In genomic region chr15:52558196-52558595, GRCh38 we compare ENCODE assay signal across 8 cellular contexts. TPM values are rescaled to one million over a fixed set of nuclear protein-coding genes. Genes with fewer than 3 reads are reported as not detected.
DNase-seq lines count a peak whose midpoint lies in the region; ATAC-seq and TF ChIP-seq lines count a peak whose summit lies in the region.

No MANE protein-coding gene starts in this region.

- peak overlapping the region; percentile 42 for H3K4me3 Mint-ChIP-seq in activated CD8-positive, alpha-beta memory T cell treated with anti-CD3 and anti-CD28 coated beads, Interleukin-2, amount 10 ng/mL, durations not matched to agents 7 days and 5 days
- peak overlapping the region in 2 of 5 donors; percentile 20 to 78 for H3K4me3 Mint-ChIP-seq in immature natural killer cell

- no peak overlapping the region for H3K4me3 ChIP-seq in upper lobe of right lung
- H3K4me3 ChIP-seq in PC-9: no peak overlapping the region

- H3K36me3 ChIP-seq in upper lobe of right lung (peaks cover 21% of the 10 kb centered on the region), PC-9 (ENCODE audit: low read depth) (0 out of 2 replicates have a peak, but pooled peaks cover 12% of the 10 kb centered on the region)

- DNase-seq in A172 (ENCODE audit: low spot score) (peak; percentile 40), immature natural killer cell (peak in 2 of 3 donors; percentile 14 to 50), upper lobe of right lung (no peak), PC-9 (no peak), NCI-H2081 treated with DMSO at 0.1 percent for 48 hours (lab: John Stamatoyannopoulos, UW) (no peak)
- peak; percentile 89 for DNase-seq in activated CD8-positive, alpha-beta memory T cell treated with anti-CD3 and anti-CD28 coated beads, Interleukin-2, amount 10 ng/mL, durations not matched to agents 7 days and 5 days

- H3K36me3 Mint-ChIP-seq in activated CD8-positive, alpha-beta memory T cell treated with anti-CD3 and anti-CD28 coated beads, Interleukin-2, amount 10 ng/mL, durations not matched to agents 7 days and 5 days: peaks cover 35% of the 10 kb centered on the region
- peaks cover 0 to 11% (median 7%) of the 10 kb centered on the region in 3 donors for H3K36me3 Mint-ChIP-seq in immature natural killer cell

- peaks cover 68% of the 10 kb centered on the region for H3K4me1 Mint-ChIP-seq in activated CD8-positive, alpha-beta memory T cell treated with anti-CD3 and anti-CD28 coated beads, Interleukin-2, amount 10 ng/mL, durations not matched to agents 7 days and 5 days
- peaks cover 37 to 82% of the 10 kb centered on the region in 2 donors for H3K4me1 Mint-ChIP-seq in immature natural killer cell

- H3K79me2 ChIP-seq in PC-9 (ENCODE audit: low read depth): peaks cover 73% of the 10 kb centered on the region

- H3K9me3 Mint-ChIP-seq in activated CD8-positive, alpha-beta memory T cell treated with anti-CD3 and anti-CD28 coated beads, Interleukin-2, amount 10 ng/mL, durations not matched to agents 7 days and 5 days (ENCODE audit: low read depth): no peaks in the 10 kb centered on the region
- H3K9me3 Mint-ChIP-seq in immature natural killer cell: no peaks in the 10 kb centered on the region

- CTCF ChIA-PET in activated CD8-positive, alpha-beta memory T cell treated with anti-CD3 and anti-CD28 coated beads, Interleukin-2, amount 10 ng/mL, durations not matched to agents 7 days and 5 days (lab: Charles Lee): interaction anchor here (0.9 to 2.1 kb wide), 10 partner anchors 9 to 475 kb away, joined by 3 to 5 read pairs (median 4); partner anchors contain the start of genes ARPP19 and ATOSA
- CTCF ChIA-PET in PC-9 (lab: Charles Lee): interaction anchor here (0.6 kb wide), 1 partner anchor 227 kb away, joined by 4 read pairs; no protein-coding TSS in a partner anchor

- H3K9me3 ChIP-seq in upper lobe of right lung: no peaks in the 10 kb centered on the region
- H3K9me3 ChIP-seq in PC-9 (ENCODE audit: insufficient read depth, low read depth): no peaks in the 10 kb centered on the region

- BruUV-seq in PC-9 (replicated peaks; lab: Mats Ljungman, UMichigan): no TSS peak

- H2AFZ ChIP-seq in PC-9: no peak overlapping the region

- H3K27me3 Mint-ChIP-seq in activated CD8-positive, alpha-beta memory T cell treated with anti-CD3 and anti-CD28 coated beads, Interleukin-2, amount 10 ng/mL, durations not matched to agents 7 days and 5 days: no peaks in the 10 kb centered on the region
- H3K27me3 Mint-ChIP-seq in immature natural killer cell (ENCODE audit: low read depth in 3 of 3): peaks cover 0 to 1% (median 0%) of the 10 kb centered on the region in 3 donors

- H3K27ac ChIP-seq in upper lobe of right lung: no peak overlapping the region
- no peak overlapping the region for H3K27ac ChIP-seq in PC-9

- H3F3A ChIP-seq in PC-9 (ENCODE audit: insufficient read depth, low read depth): no peaks in the 10 kb centered on the region

- intact Hi-C loops in upper lobe of right lung (cut with DNase I): no loop called here
- intact Hi-C loops in PC-9 (cut with micrococcal nuclease; ENCODE audit: unreplicated experiment): no loop called here

- no peaks in the 10 kb centered on the region for H3K9me2 ChIP-seq in PC-9 (ENCODE audit: insufficient read depth)

- no peak overlapping the region for H3K4me2 ChIP-seq in PC-9

- POLR2A ChIA-PET in PC-9 (lab: Charles Lee; ENCODE audit: unreplicated experiment): interaction anchor here (0.6 kb wide), 1 partner anchor 112 kb away, joined by 4 read pairs; no protein-coding TSS in a partner anchor

- H3K27me3 ChIP-seq in upper lobe of right lung (no peaks in the 10 kb centered on the region), PC-9 (ENCODE audit: insufficient read depth, low read depth) (no peaks in the 10 kb centered on the region)

- no peak for TF ChIP-seq CTCF in upper lobe of right lung (IDR thresholded peaks at IDR 0.05)
- TF ChIP-seq CTCF in PC-9 (conservative IDR thresholded peaks at IDR 0.05): no peak

- ATAC-seq in GM19455 (IDR thresholded peaks at IDR 0.05; ENCODE audit: unreplicated experiment): peak; percentile 71
- peak; percentile 69 for ATAC-seq in HG03457 (IDR thresholded peaks at IDR 0.05; ENCODE audit: unreplicated experiment)
- ATAC-seq in activated CD8-positive, alpha-beta memory T cell treated with anti-CD3 and anti-CD28 coated beads, Interleukin-2, amount 10 ng/mL, durations not matched to agents 7 days and 5 days: peak; percentile 92
- ATAC-seq in upper lobe of right lung: peak; percentile 57

- peak overlapping the region; percentile 91 for H3K27ac Mint-ChIP-seq in activated CD8-positive, alpha-beta memory T cell treated with anti-CD3 and anti-CD28 coated beads, Interleukin-2, amount 10 ng/mL, durations not matched to agents 7 days and 5 days
- H3K27ac Mint-ChIP-seq in immature natural killer cell: peak overlapping the region in 5 of 6 donors; percentile 54 to 87 (median 76)

- peaks cover 28% of the 10 kb centered on the region for H3K4me1 ChIP-seq in upper lobe of right lung
- no peaks in the 10 kb centered on the region for H3K4me1 ChIP-seq in PC-9 (replicated peaks; ENCODE audit: insufficient read depth)

- peaks cover 67% of the 10 kb centered on the region for H4K20me1 ChIP-seq in PC-9 (ENCODE audit: insufficient read depth)

RNA-seq across cellular contexts. Expression of gene ARPP19, which starts 10.6 kb away (rescaled TPM):
- total RNA-seq in A172 (2014; rRNA removed; shearing (Covaris generic)): 167 and 212 TPM in 2 replicates
- 100 to 1,000 TPM; 167 to 174 TPM for total RNA-seq in activated CD8-positive, alpha-beta memory T cell treated with anti-CD3 and anti-CD28 coated beads, Interleukin-2, amount 10 ng/mL, durations not matched to agents 7 days and 5 days
- polyA plus RNA-seq in immature natural killer cell: 10 to 100 TPM; 62.9 to 88.5 (median 71.2) TPM
- 156 TPM for total RNA-seq in upper lobe of right lung
- total RNA-seq in PC-9 (2021): 108 and 119 TPM in 2 replicates

RNA-seq across cellular contexts. Expression of gene MYO5A, which starts 29.5 kb away (rescaled TPM):
- 23.9 and 33.4 TPM in 2 replicates for total RNA-seq in A172 (2014; rRNA removed; shearing (Covaris generic))
- 10 to 100 TPM; 30.3 to 43.2 TPM for total RNA-seq in activated CD8-positive, alpha-beta memory T cell treated with anti-CD3 and anti-CD28 coated beads, Interleukin-2, amount 10 ng/mL, durations not matched to agents 7 days and 5 days
- polyA plus RNA-seq in immature natural killer cell: 10 to 100 TPM in 1 of 3 donors, 1 to 10 TPM in 2; 2.0 to 10.9 (median 5.9) TPM
- 26.0 TPM for total RNA-seq in upper lobe of right lung
- 8.7 and 10.7 TPM in 2 replicates for total RNA-seq in PC-9 (2021)

Comparison
In these comparisons a context has a peak if more than half of its experiments do, and no peak if none do; other contexts are left out.
1. DNase-seq: peak in A172 (single experiment), activated CD8-positive, alpha-beta memory T cell treated with anti-CD3 and anti-CD28 coated beads, Interleukin-2, amount 10 ng/mL, durations not matched to agents 7 days and 5 days (single experiment) and immature natural killer cell (2 of 3); none in upper lobe of right lung (single experiment), PC-9 (0 of 2) and NCI-H2081 treated with DMSO at 0.1 percent for 48 hours (single experiment).
2. Peak in every context shown above with its lines, with median percentiles within 50 percentile points of each other: ATAC-seq.